Comparison of ENCODE assay signal across 1 cellular context in the genomic region with DNA sequence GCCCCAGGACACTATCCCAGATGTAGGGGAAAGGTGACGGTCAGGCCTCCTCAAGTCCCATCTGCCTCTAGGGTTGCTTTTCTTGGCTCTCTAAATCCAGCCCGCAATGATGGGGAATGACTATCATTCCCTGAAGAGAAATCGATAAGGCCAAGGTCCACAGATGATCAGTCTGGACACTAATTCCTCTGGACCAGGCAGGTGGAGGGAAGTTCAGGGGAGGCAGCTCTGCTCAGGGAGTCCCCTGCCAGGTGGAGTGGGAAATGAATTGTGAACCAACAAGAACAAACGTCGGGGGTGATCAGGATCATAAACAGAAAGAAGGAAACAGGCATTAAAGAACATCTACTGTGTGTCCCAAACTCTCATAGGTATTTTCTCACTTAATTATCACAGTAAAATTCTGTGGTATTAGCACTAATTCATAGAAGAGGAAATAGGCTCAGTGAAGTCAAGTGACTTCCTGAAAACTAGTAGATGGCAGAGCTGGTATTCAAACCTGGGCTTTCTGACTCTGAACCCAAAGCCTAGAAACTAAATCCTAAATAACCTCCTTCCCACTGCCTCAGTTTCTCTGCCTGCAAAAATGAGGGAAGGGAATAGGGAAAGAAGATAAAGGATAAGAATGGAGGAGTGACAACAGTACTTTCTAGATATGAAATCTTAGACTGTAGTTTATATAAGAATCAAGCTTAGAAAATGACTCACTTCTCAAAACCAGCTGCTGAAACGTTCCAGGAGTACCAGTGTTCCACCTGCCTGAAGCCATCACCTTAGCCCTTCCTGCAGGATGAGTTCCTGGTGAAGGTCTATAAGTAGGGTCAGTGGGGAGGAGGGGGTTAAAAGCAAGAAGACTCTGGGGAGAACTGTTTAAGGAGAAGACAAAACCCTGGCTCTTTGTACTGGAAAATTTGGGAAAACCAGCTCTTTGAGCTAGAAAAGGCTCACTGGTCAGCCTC.
TF ChIP-seq lines count a peak whose summit lies in the region.

No MANE protein-coding gene starts in this region.

TF ChIP-seq in HepG2, 621 proteins besides CTCF, POLR2A, EP300 and RAD21 (continued from another document and continues in another):
- no peak for TF ChIP-seq MAZ (IDR thresholded peaks at IDR 0.05; ENCODE audit: borderline replicate concordance, low read depth, low read length)
- TF ChIP-seq MAZ (CRISPR knock-in tag; IDR thresholded peaks at IDR 0.05; ENCODE audit: low read depth) = peak; percentile 50; the same call in 1 of the 2 replicates
- TF ChIP-seq, protein P1, sequence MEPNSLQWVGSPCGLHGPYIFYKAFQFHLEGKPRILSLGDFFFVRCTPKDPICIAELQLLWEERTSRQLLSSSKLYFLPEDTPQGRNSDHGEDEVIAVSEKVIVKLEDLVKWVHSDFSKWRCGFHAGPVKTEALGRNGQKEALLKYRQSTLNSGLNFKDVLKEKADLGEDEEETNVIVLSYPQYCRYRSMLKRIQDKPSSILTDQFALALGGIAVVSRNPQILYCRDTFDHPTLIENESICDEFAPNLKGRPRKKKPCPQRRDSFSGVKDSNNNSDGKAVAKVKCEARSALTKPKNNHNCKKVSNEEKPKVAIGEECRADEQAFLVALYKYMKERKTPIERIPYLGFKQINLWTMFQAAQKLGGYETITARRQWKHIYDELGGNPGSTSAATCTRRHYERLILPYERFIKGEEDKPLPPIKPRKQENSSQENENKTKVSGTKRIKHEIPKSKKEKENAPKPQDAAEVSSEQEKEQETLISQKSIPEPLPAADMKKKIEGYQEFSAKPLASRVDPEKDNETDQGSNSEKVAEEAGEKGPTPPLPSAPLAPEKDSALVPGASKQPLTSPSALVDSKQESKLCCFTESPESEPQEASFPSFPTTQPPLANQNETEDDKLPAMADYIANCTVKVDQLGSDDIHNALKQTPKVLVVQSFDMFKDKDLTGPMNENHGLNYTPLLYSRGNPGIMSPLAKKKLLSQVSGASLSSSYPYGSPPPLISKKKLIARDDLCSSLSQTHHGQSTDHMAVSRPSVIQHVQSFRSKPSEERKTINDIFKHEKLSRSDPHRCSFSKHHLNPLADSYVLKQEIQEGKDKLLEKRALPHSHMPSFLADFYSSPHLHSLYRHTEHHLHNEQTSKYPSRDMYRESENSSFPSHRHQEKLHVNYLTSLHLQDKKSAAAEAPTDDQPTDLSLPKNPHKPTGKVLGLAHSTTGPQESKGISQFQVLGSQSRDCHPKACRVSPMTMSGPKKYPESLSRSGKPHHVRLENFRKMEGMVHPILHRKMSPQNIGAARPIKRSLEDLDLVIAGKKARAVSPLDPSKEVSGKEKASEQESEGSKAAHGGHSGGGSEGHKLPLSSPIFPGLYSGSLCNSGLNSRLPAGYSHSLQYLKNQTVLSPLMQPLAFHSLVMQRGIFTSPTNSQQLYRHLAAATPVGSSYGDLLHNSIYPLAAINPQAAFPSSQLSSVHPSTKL (CRISPR knock-in tag; IDR thresholded peaks at IDR 0.05) = peak; percentile 74
- no peak for TF ChIP-seq ARNT2 (CRISPR knock-in tag; IDR thresholded peaks at IDR 0.05; ENCODE audit: low read depth)
- TF ChIP-seq PHF8 (CRISPR knock-in tag; IDR thresholded peaks at IDR 0.05) = no peak
- peak; percentile 88 for TF ChIP-seq RXRB (CRISPR knock-in tag; IDR thresholded peaks at IDR 0.05; ENCODE audit: borderline replicate concordance)
- TF ChIP-seq, protein P2, sequence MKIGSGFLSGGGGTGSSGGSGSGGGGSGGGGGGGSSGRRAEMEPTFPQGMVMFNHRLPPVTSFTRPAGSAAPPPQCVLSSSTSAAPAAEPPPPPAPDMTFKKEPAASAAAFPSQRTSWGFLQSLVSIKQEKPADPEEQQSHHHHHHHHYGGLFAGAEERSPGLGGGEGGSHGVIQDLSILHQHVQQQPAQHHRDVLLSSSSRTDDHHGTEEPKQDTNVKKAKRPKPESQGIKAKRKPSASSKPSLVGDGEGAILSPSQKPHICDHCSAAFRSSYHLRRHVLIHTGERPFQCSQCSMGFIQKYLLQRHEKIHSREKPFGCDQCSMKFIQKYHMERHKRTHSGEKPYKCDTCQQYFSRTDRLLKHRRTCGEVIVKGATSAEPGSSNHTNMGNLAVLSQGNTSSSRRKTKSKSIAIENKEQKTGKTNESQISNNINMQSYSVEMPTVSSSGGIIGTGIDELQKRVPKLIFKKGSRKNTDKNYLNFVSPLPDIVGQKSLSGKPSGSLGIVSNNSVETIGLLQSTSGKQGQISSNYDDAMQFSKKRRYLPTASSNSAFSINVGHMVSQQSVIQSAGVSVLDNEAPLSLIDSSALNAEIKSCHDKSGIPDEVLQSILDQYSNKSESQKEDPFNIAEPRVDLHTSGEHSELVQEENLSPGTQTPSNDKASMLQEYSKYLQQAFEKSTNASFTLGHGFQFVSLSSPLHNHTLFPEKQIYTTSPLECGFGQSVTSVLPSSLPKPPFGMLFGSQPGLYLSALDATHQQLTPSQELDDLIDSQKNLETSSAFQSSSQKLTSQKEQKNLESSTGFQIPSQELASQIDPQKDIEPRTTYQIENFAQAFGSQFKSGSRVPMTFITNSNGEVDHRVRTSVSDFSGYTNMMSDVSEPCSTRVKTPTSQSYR (CRISPR knock-in tag; IDR thresholded peaks at IDR 0.05; ENCODE audit: borderline replicate concordance) = no peak
- TF ChIP-seq NCOA2 (CRISPR knock-in tag; IDR thresholded peaks at IDR 0.05) = peak; percentile 53; the same call in 1 of the 2 replicates
- no peak for TF ChIP-seq YY1 (IDR thresholded peaks at IDR 0.05; ENCODE audit: insufficient read depth, insufficient replicate concordance, low read depth, low read length)
- TF ChIP-seq IRF2 (CRISPR knock-in tag; IDR thresholded peaks at IDR 0.05) = peak; percentile 28; the same call in 1 of the 2 replicates
- TF ChIP-seq, protein P3, sequence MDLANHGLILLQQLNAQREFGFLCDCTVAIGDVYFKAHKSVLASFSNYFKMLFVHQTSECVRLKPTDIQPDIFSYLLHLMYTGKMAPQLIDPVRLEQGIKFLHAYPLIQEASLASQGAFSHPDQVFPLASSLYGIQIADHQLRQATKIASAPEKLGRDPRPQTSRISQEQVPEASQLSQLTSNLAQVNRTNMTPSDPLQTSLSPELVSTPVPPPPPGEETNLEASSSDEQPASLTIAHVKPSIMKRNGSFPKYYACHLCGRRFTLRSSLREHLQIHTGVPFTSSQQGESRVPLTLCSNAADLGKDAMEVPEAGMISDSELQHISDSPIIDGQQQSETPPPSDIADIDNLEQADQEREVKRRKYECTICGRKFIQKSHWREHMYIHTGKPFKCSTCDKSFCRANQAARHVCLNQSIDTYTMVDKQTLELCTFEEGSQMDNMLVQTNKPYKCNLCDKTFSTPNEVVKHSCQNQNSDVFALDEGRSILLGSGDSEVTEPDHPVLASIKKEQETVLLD (CRISPR knock-in tag; IDR thresholded peaks at IDR 0.05; ENCODE audit: low read depth) = no peak
- peak; percentile 67; the same call in 1 of the 2 replicates for TF ChIP-seq ZNF264 (CRISPR knock-in tag; IDR thresholded peaks at IDR 0.05)
- no peak for TF ChIP-seq CREB1 (IDR thresholded peaks at IDR 0.05)
- TF ChIP-seq CREB1 (CRISPR knock-in tag; IDR thresholded peaks at IDR 0.05) = peak; percentile 70
- peak; percentile 71 for TF ChIP-seq FOSL2 (CRISPR knock-in tag; IDR thresholded peaks at IDR 0.05)
- TF ChIP-seq SOX13 (IDR thresholded peaks at IDR 0.05) = no peak
- TF ChIP-seq SOX13 (CRISPR knock-in tag; conservative IDR thresholded peaks at IDR 0.05 in 1 of 2, IDR thresholded peaks at IDR 0.05 in 1 of 2) = peak in 1 of 2 experiments; percentile 24; a peak in 1 of 4 replicates
- peak; percentile 77 for TF ChIP-seq HNF4A (CRISPR knock-in tag; IDR thresholded peaks at IDR 0.05)
- TF ChIP-seq, protein P4, sequence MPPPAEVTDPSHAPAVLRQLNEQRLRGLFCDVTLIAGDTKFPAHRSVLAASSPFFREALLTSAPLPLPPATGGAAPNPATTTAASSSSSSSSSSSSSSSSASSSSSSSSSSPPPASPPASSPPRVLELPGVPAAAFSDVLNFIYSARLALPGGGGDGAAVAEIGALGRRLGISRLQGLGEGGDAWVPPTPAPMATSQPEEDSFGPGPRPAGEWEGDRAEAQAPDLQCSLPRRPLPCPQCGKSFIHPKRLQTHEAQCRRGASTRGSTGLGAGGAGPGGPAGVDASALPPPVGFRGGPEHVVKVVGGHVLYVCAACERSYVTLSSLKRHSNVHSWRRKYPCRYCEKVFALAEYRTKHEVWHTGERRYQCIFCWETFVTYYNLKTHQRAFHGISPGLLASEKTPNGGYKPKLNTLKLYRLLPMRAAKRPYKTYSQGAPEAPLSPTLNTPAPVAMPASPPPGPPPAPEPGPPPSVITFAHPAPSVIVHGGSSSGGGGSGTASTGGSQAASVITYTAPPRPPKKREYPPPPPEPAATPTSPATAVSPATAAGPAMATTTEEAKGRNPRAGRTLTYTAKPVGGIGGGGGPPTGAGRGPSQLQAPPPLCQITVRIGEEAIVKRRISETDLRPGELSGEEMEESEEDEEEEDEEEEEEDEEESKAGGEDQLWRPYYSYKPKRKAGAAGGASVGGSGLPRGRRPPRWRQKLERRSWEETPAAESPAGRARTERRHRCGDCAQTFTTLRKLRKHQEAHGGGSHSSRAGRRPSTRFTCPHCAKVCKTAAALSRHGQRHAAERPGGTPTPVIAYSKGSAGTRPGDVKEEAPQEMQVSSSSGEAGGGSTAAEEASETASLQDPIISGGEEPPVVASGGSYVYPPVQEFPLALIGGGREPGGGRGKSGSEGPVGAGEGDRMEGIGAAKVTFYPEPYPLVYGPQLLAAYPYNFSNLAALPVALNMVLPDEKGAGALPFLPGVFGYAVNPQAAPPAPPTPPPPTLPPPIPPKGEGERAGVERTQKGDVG (CRISPR knock-in tag; IDR thresholded peaks at IDR 0.05; ENCODE audit: borderline replicate concordance) = no peak
- no peak for TF ChIP-seq REL (CRISPR knock-in tag; conservative IDR thresholded peaks at IDR 0.05)
- TF ChIP-seq, protein P5, sequence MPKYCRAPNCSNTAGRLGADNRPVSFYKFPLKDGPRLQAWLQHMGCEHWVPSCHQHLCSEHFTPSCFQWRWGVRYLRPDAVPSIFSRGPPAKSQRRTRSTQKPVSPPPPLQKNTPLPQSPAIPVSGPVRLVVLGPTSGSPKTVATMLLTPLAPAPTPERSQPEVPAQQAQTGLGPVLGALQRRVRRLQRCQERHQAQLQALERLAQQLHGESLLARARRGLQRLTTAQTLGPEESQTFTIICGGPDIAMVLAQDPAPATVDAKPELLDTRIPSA (CRISPR knock-in tag; IDR thresholded peaks at IDR 0.05; ENCODE audit: borderline replicate concordance) = no peak
- peak; percentile 64; the same call in 1 of the 2 replicates for TF ChIP-seq FOXK1 (CRISPR knock-in tag; IDR thresholded peaks at IDR 0.05; ENCODE audit: borderline replicate concordance, low read depth)
- TF ChIP-seq MZF1 (CRISPR knock-in tag; IDR thresholded peaks at IDR 0.05; ENCODE audit: borderline replicate concordance) = no peak
- TF ChIP-seq, protein P6, sequence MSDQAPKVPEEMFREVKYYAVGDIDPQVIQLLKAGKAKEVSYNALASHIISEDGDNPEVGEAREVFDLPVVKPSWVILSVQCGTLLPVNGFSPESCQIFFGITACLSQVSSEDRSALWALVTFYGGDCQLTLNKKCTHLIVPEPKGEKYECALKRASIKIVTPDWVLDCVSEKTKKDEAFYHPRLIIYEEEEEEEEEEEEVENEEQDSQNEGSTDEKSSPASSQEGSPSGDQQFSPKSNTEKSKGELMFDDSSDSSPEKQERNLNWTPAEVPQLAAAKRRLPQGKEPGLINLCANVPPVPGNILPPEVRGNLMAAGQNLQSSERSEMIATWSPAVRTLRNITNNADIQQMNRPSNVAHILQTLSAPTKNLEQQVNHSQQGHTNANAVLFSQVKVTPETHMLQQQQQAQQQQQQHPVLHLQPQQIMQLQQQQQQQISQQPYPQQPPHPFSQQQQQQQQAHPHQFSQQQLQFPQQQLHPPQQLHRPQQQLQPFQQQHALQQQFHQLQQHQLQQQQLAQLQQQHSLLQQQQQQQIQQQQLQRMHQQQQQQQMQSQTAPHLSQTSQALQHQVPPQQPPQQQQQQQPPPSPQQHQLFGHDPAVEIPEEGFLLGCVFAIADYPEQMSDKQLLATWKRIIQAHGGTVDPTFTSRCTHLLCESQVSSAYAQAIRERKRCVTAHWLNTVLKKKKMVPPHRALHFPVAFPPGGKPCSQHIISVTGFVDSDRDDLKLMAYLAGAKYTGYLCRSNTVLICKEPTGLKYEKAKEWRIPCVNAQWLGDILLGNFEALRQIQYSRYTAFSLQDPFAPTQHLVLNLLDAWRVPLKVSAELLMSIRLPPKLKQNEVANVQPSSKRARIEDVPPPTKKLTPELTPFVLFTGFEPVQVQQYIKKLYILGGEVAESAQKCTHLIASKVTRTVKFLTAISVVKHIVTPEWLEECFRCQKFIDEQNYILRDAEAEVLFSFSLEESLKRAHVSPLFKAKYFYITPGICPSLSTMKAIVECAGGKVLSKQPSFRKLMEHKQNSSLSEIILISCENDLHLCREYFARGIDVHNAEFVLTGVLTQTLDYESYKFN (CRISPR knock-in tag; conservative IDR thresholded peaks at IDR 0.05) = peak; percentile 84
- TF ChIP-seq ZSCAN25 (CRISPR knock-in tag; IDR thresholded peaks at IDR 0.05) = no peak
- TF ChIP-seq HNF4G (IDR thresholded peaks at IDR 0.05; ENCODE audit: borderline replicate concordance, low read depth, low read length) = no peak
- TF ChIP-seq HNF4G (CRISPR knock-in tag; IDR thresholded peaks at IDR 0.05; ENCODE audit: borderline replicate concordance, low read depth) = peak; percentile 50; the same call in 1 of the 2 replicates
- no peak for TF ChIP-seq ZNF33B (CRISPR knock-in tag; IDR thresholded peaks at IDR 0.05)
- no peak for TF ChIP-seq KMT2A (CRISPR knock-in tag; IDR thresholded peaks at IDR 0.05)
- TF ChIP-seq PPARG (CRISPR knock-in tag; conservative IDR thresholded peaks at IDR 0.05) = peak; percentile 79
- TF ChIP-seq NCOR1 (IDR thresholded peaks at IDR 0.05; ENCODE audit: borderline replicate concordance, low read length) = peak; percentile 41; the same call in 1 of the 2 replicates
- no peak for TF ChIP-seq BRD4 (CRISPR knock-in tag; IDR thresholded peaks at IDR 0.05)
- TF ChIP-seq MBNL3 (CRISPR knock-in tag; conservative IDR thresholded peaks at IDR 0.05) = no peak
- peak; percentile 62 for TF ChIP-seq RARA (CRISPR knock-in tag; IDR thresholded peaks at IDR 0.05)
- TF ChIP-seq BCL6 (CRISPR knock-in tag; IDR thresholded peaks at IDR 0.05) = peak; percentile 72; the same call in 1 of the 2 replicates
- 0 out of 2 replicates have a peak, but pooled peaks have one; percentile 41 for TF ChIP-seq MED1 (CRISPR knock-in tag; IDR thresholded peaks at IDR 0.05)
- TF ChIP-seq ZNF709 (CRISPR knock-in tag; IDR thresholded peaks at IDR 0.05) = no peak
- TF ChIP-seq SP5 (CRISPR knock-in tag; IDR thresholded peaks at IDR 0.05; ENCODE audit: borderline replicate concordance, low read depth) = no peak
- TF ChIP-seq, protein P7, sequence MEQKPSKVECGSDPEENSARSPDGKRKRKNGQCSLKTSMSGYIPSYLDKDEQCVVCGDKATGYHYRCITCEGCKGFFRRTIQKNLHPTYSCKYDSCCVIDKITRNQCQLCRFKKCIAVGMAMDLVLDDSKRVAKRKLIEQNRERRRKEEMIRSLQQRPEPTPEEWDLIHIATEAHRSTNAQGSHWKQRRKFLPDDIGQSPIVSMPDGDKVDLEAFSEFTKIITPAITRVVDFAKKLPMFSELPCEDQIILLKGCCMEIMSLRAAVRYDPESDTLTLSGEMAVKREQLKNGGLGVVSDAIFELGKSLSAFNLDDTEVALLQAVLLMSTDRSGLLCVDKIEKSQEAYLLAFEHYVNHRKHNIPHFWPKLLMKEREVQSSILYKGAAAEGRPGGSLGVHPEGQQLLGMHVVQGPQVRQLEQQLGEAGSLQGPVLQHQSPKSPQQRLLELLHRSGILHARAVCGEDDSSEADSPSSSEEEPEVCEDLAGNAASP (CRISPR knock-in tag; IDR thresholded peaks at IDR 0.05; ENCODE audit: borderline replicate concordance) = no peak
- TF ChIP-seq ZFP36L2 (CRISPR knock-in tag; IDR thresholded peaks at IDR 0.05) = no peak
